ENCODE assay signal across 8 cellular contexts in the genomic region with DNA sequence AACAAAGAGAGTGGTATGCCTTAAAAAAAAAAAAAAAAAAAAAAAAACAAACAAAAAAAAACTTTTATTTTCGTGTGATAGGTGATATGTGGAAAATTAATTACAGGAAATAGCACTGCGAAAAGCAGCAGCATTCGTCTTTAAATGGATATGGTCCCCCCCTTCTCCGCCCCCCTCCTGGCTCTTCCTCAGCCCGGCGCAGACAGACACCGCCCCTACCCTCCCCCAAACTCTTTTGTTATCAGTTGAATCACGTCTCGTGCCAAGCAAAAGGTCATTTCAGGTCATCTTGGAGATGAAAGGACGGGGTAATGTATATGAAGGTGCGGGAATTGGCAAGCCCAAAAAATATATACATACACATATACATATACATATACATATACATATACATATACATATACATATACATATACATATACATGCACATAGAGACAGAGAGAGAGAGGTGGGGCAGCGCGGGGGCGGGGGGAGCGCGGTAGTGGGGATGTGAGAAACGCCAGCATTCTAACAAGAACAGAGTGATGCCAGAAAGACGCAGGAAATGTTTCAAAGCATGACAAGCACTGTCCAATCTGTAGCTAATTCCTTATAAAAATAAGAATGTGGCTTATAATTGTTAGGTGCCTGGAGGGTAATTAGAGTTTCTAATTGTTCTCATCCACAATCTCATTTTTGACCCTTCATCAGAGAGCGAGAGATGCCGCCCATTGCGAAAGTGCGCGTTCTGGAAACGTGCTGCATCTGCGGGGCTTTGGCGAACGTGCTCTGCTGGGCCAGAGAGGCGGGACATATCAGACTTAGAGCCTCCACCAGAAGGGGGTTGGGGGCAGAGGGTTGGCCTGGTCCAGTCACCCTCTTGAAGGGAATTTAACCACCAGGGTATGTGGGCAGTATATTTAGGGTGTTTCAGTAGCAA.
DNase-seq lines count a peak whose midpoint lies in the region; FAIRE-seq and TF ChIP-seq lines count a peak whose summit lies in the region.

No MANE protein-coding gene starts in this region.

- FAIRE-seq in astrocyte (lab: Jason Lieb, UNC), result no peak

- no peak for DNase-seq in HFF-Myc (ENCODE audit: extremely low read depth, low read depth)
- peak; percentile 1 for DNase-seq in astrocyte (ENCODE audit: low read depth)
- DNase-seq in skeletal muscle cell (ENCODE audit: low read depth), result no peak
- no peak for DNase-seq in NCI-H146 treated with DMSO at 0.1 percent for 48 hours (lab: John Stamatoyannopoulos, UW; ENCODE audit: unreplicated experiment)
- no peak for DNase-seq in NCI-H1436 treated with DMSO at 0.1 percent for 48 hours (lab: John Stamatoyannopoulos, UW)
- no peak for DNase-seq in cerebellar nuclear complex (lab: John Stamatoyannopoulos, UW)
- DNase-seq in activated CD8-positive, alpha-beta memory T cell treated with anti-CD3 and anti-CD28 coated beads, Interleukin-2, amount 50 U/mL, for 4 hours, result no peak

- peak overlapping the region; percentile 85 for H3K4me2 ChIP-seq in astrocyte (ENCODE audit: low read length)

- H2AFZ ChIP-seq in astrocyte (ENCODE audit: low read depth, low read length), result peak overlapping the region; percentile 42

- peaks cover 11% of the 10 kb centered on the region for H3K4me1 ChIP-seq in astrocyte (ENCODE audit: insufficient read depth, low read length)
- H3K4me1 ChIP-seq in iPS-18a (ENCODE audit: control insufficient read depth, low read depth, low read length), result peaks cover 24% of the 10 kb centered on the region

- no peaks in the 10 kb centered on the region for H3K9me3 Mint-ChIP-seq in astrocyte (ENCODE audit: unreplicated experiment)

- H3K27me3 ChIP-seq in astrocyte (ENCODE audit: insufficient read depth, low read length) (peaks cover 29% of the 10 kb centered on the region), iPS-18a (ENCODE audit: control insufficient read depth, insufficient read depth, low read length) (no peaks in the 10 kb centered on the region)

- peak overlapping the region; percentile 38 for H3K9ac ChIP-seq in astrocyte (ENCODE audit: low read length)
- peak overlapping the region; percentile 58 for H3K9ac ChIP-seq in iPS-18a (ENCODE audit: low read length)

- no peak overlapping the region for H3K27ac Mint-ChIP-seq in astrocyte (ENCODE audit: unreplicated experiment)

- H4K20me1 ChIP-seq in astrocyte (ENCODE audit: insufficient read depth, low read length), result no peaks in the 10 kb centered on the region

- H3K4me3 Mint-ChIP-seq in astrocyte (ENCODE audit: unreplicated experiment), result peak overlapping the region; percentile 82

- H3K27ac ChIP-seq in astrocyte (ENCODE audit: low read depth, low read length) (no peak overlapping the region), iPS-18a (ENCODE audit: low read length) (no peak overlapping the region)

- H3K4me3 ChIP-seq in HFF-Myc (replicated peaks; ENCODE audit: low read depth, low read length), result peak overlapping the region; percentile 23
- H3K4me3 ChIP-seq in astrocyte (ENCODE audit: insufficient read depth, low read depth, low read length), result peak overlapping the region; percentile 47
- H3K4me3 ChIP-seq in iPS-18a (ENCODE audit: low read length), result peak overlapping the region; percentile 58
- H3K4me3 ChIP-seq in skeletal muscle cell (ENCODE audit: low read depth, low read length), result peak overlapping the region; percentile 30

- H3K4me1 Mint-ChIP-seq in astrocyte (ENCODE audit: low read depth, unreplicated experiment), result no peaks in the 10 kb centered on the region

- peaks cover 4% of the 10 kb centered on the region for H3K27me3 Mint-ChIP-seq in astrocyte (ENCODE audit: low read depth, unreplicated experiment)

- no peaks in the 10 kb centered on the region for H3K79me2 ChIP-seq in astrocyte (ENCODE audit: insufficient read depth, low read length)

- no peaks in the 10 kb centered on the region for H3K36me3 Mint-ChIP-seq in astrocyte (ENCODE audit: low read depth, unreplicated experiment)

- no peaks in the 10 kb centered on the region for H3K36me3 ChIP-seq in astrocyte (ENCODE audit: insufficient read depth, low read length)
- no peaks in the 10 kb centered on the region for H3K36me3 ChIP-seq in iPS-18a (ENCODE audit: control insufficient read depth, low read depth, low read length)

- no peaks in the 10 kb centered on the region for H3K9me3 ChIP-seq in astrocyte (ENCODE audit: insufficient read depth, low read depth, low read length)
- H3K9me3 ChIP-seq in iPS-18a (ENCODE audit: control insufficient read depth, low read depth, low read length), result no peaks in the 10 kb centered on the region

- TF ChIP-seq CTCF in HFF-Myc (IDR thresholded peaks at IDR 0.05; ENCODE audit: low read depth, low read length, missing control alignments) (no peak), astrocyte (IDR thresholded peaks at IDR 0.05; ENCODE audit: insufficient read depth, low read depth, low read length) (no peak)
